Comparison of ENCODE assay signal across 1 cellular context in genomic region chr1:244065960-244066388, GRCh38.
TF ChIP-seq lines count a peak whose summit lies in the region.

No MANE protein-coding gene starts in this region.

TF ChIP-seq in HepG2, 621 proteins besides CTCF, POLR2A, EP300 and RAD21 (continued from another document):
- TF ChIP-seq ZNF10 (CRISPR knock-in tag; IDR thresholded peaks at IDR 0.05; ENCODE audit: borderline replicate concordance, low read depth), result no peak
- no peak for TF ChIP-seq MBNL3 (CRISPR knock-in tag; conservative IDR thresholded peaks at IDR 0.05)
- no peak for TF ChIP-seq CBX5 (CRISPR knock-in tag; IDR thresholded peaks at IDR 0.05; ENCODE audit: borderline replicate concordance)
- no peak for TF ChIP-seq PRMT3 (CRISPR knock-in tag; IDR thresholded peaks at IDR 0.05; ENCODE audit: borderline replicate concordance, low read depth)
- no peak for TF ChIP-seq ZNF788 (CRISPR knock-in tag; IDR thresholded peaks at IDR 0.05; ENCODE audit: borderline replicate concordance)
- no peak for TF ChIP-seq HMGA1 (CRISPR knock-in tag; conservative IDR thresholded peaks at IDR 0.05)
- TF ChIP-seq ZNF670 (CRISPR knock-in tag; IDR thresholded peaks at IDR 0.05; ENCODE audit: borderline replicate concordance), result no peak
- no peak for TF ChIP-seq ZSCAN31 (CRISPR knock-in tag; IDR thresholded peaks at IDR 0.05; ENCODE audit: low read depth)
